ENCODE assay signal across 11 cellular contexts in the genomic region with DNA sequence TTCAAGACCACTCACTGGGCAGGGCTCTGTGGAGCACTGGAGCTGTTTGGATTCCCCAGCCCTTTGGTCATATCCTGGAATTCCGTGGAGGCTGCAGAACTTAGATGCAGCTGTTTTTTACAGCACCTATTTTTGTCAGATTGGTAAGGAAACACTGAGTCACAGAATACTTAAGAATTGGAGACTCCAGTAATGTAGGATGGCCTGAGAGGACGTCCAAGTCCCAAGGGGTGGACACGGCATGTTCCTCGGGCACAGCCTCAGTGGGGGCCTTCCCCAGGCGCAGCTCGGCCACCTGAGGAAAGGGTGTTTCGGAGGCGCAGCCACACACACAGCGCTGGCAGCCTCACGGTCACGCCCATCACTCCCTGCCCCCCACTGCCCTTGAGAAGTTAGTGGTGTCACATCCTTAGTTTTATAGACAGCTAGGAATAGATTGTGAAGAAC. TPM values are rescaled to one million over a fixed set of nuclear protein-coding genes. Genes with fewer than 3 reads are reported as not detected.
DNase-seq lines count a peak whose midpoint lies in the region; ATAC-seq lines count a peak whose summit lies in the region.
"Had no signal": no experiment of that assay in that cellular context is flagged by ENCODE, and none has a peak within 500 bp of the region (broad histone marks: within the 10 kb centered on the region; RNA-seq: fewer than 3 reads in every experiment).

No MANE protein-coding gene starts in this region.

- H4K8ac ChIP-seq in trophoblast cell (ENCODE audit: low read depth, low read length): peak overlapping the region; percentile 66

- H3K36me3 ChIP-seq in SJCRH30 (peaks cover 15% of the 10 kb centered on the region; the same call in 1 of the 2 replicates), trophoblast cell (ENCODE audit: control insufficient read depth in 1 of 2, insufficient read depth in 2 of 2, low read length in 2 of 2) (peaks cover 9 to 15% of the 10 kb centered on the region in 2 experiments)

- CTCF ChIA-PET in activated naive CD4-positive, alpha-beta T cell treated with anti-CD3 and anti-CD28 coated beads, Interleukin-2, amount 10 ng/mL, durations not matched to agents 7 days and 5 days (lab: Charles Lee): interaction anchor here (0.9 to 1.3 kb wide), 3 partner anchors 14 to 36 kb away, joined by 3 read pairs; no protein-coding TSS in a partner anchor

- H3K79me2 ChIP-seq in trophoblast cell (ENCODE audit: control insufficient read depth, insufficient read depth, low read length, poor library complexity): peaks cover 4% of the 10 kb centered on the region

- H3K4me3 ChIP-seq in SJCRH30 (no peak overlapping the region), trophoblast cell (ENCODE audit: low read depth, low read length) (no peak overlapping the region)

- H3K36me3 Mint-ChIP-seq in activated naive CD4-positive, alpha-beta T cell treated with anti-CD3 and anti-CD28 coated beads, Interleukin-2, amount 10 ng/mL, durations not matched to agents 7 days and 5 days: peaks cover 26% of the 10 kb centered on the region

- peak overlapping the region; percentile 83 for H4K91ac ChIP-seq in trophoblast cell (ENCODE audit: low read depth, low read length)

- peak overlapping the region; percentile 80 for H4K12ac ChIP-seq in trophoblast cell (ENCODE audit: low read depth, low read length)

- H2AK5ac ChIP-seq in trophoblast cell (ENCODE audit: low read length): peak overlapping the region; percentile 94

- H3K27ac ChIP-seq in SJCRH30 (peak overlapping the region; percentile 65), trophoblast cell (ENCODE audit: low read depth, low read length) (peak overlapping the region; percentile 75)

- H3K4me2 ChIP-seq in trophoblast cell (ENCODE audit: low read length): no peak overlapping the region

- peak overlapping the region; percentile 19 for H3K4ac ChIP-seq in trophoblast cell (ENCODE audit: low read depth, low read length)

- peak overlapping the region; percentile 59 for H2BK12ac ChIP-seq in trophoblast cell (ENCODE audit: low read length)

- peak overlapping the region; percentile 53 for H2AFZ ChIP-seq in trophoblast cell (ENCODE audit: insufficient read depth, low read length, poor library complexity)

- DNase-seq in AG20443 (ENCODE audit: low spot score) (peak; percentile 81), SJCRH30 (peak; percentile 85 to 87), fibroblast of peridontal ligament (ENCODE audit: extremely low read depth) (peak; percentile 60), trophoblast cell (peak; percentile 13 to 57), NCI-H2171 treated with DMSO at 0.1 percent for 48 hours (lab: John Stamatoyannopoulos, UW) (no peak)
- DNase-seq in activated naive CD4-positive, alpha-beta T cell treated with anti-CD3 and anti-CD28 coated beads, Interleukin-2, amount 10 ng/mL, durations not matched to agents 7 days and 5 days: no peak
- DNase-seq: NCI-H146, retina had no signal

- H3K23ac ChIP-seq in trophoblast cell (ENCODE audit: low read length): no peak overlapping the region

- H3K9ac ChIP-seq in trophoblast cell (ENCODE audit: low read length): no peak overlapping the region

- H3K79me1 ChIP-seq in trophoblast cell (ENCODE audit: low read length): peaks cover 30% of the 10 kb centered on the region

- no CpG with 5 or more reads among the region's 11 CpGs for WGBS in trophoblast cell (ENCODE audit: extremely low coverage, insufficient coverage, insufficient read length)

- ATAC-seq in GM21717 (IDR thresholded peaks at IDR 0.05; ENCODE audit: unreplicated experiment) (no peak), GM21619 (IDR thresholded peaks at IDR 0.05; ENCODE audit: unreplicated experiment) (no peak)

- H3K9me3 ChIP-seq in SJCRH30 (replicated peaks) (no peaks in the 10 kb centered on the region), trophoblast cell (ENCODE audit: insufficient read depth, low read depth, low read length) (no peaks in the 10 kb centered on the region)

- no peak overlapping the region for H3K27ac Mint-ChIP-seq in activated naive CD4-positive, alpha-beta T cell treated with anti-CD3 and anti-CD28 coated beads, Interleukin-2, amount 10 ng/mL, durations not matched to agents 7 days and 5 days
- H3K27ac Mint-ChIP-seq: activated T-helper 2 cell treated with anti-CD3 and anti-CD28 coated beads, Interferon-gamma antibody, Interleukin-2, Interleukin-4, amounts not matched to agents 10 μg/mL and 5 μg/mL and 100 μg/mL, durations not matched to agents 14 hours and 24 hours and 36 hours had no signal

- no peaks in the 10 kb centered on the region for H3K27me3 Mint-ChIP-seq in activated naive CD4-positive, alpha-beta T cell treated with anti-CD3 and anti-CD28 coated beads, Interleukin-2, amount 10 ng/mL, durations not matched to agents 7 days and 5 days

- peak overlapping the region; percentile 56 for H2BK120ac ChIP-seq in trophoblast cell (ENCODE audit: insufficient read depth, low read length, poor library complexity)

- H3K4me1 ChIP-seq in SJCRH30 (peaks cover 47% of the 10 kb centered on the region), trophoblast cell (ENCODE audit: control insufficient read depth in 1 of 2, insufficient read depth in 2 of 2, low read length in 2 of 2) (peaks cover 36 to 37% of the 10 kb centered on the region in 2 experiments)

- peaks cover 21% of the 10 kb centered on the region for H3K4me1 Mint-ChIP-seq in activated naive CD4-positive, alpha-beta T cell treated with anti-CD3 and anti-CD28 coated beads, Interleukin-2, amount 10 ng/mL, durations not matched to agents 7 days and 5 days

- H3K9me3 Mint-ChIP-seq in activated naive CD4-positive, alpha-beta T cell treated with anti-CD3 and anti-CD28 coated beads, Interleukin-2, amount 10 ng/mL, durations not matched to agents 7 days and 5 days: no peaks in the 10 kb centered on the region
- H3K9me3 Mint-ChIP-seq: activated T-helper 2 cell treated with anti-CD3 and anti-CD28 coated beads, Interferon-gamma antibody, Interleukin-2, Interleukin-4, amounts not matched to agents 10 μg/mL and 5 μg/mL and 100 μg/mL, durations not matched to agents 14 hours and 24 hours and 36 hours had no signal

- H3K4me3 Mint-ChIP-seq in activated naive CD4-positive, alpha-beta T cell treated with anti-CD3 and anti-CD28 coated beads, Interleukin-2, amount 10 ng/mL, durations not matched to agents 7 days and 5 days: no peak overlapping the region

- H3K18ac ChIP-seq in trophoblast cell (ENCODE audit: low read length): peak overlapping the region; percentile 87

- H3K27me3 ChIP-seq in SJCRH30 (no peaks in the 10 kb centered on the region), trophoblast cell (ENCODE audit: insufficient read depth, low read length) (no peaks in the 10 kb centered on the region)

- H2BK5ac ChIP-seq in trophoblast cell (ENCODE audit: low read depth, low read length, poor library complexity): peak overlapping the region; percentile 50

- H3K14ac ChIP-seq in trophoblast cell (ENCODE audit: low read length): peak overlapping the region; percentile 49

RNA-seq across cellular contexts. Expression of a gene that starts 14.8 kb away (rescaled TPM):
- 26.0 and 26.2 TPM in 2 replicates for total RNA-seq in SJCRH30 (2014; rRNA removed; shearing (Covaris generic))
- 0.10 and 0.11 TPM in 2 replicates for polyA plus RNA-seq in trophoblast cell (2013)

RNA-seq across cellular contexts. Expression of a gene that starts 45.6 kb away (rescaled TPM):
- total RNA-seq in SJCRH30 (2014; rRNA removed; shearing (Covaris generic)): 110 and 121 TPM in 2 replicates
- polyA plus RNA-seq in trophoblast cell (2013): 19.4 and 21.6 TPM in 2 replicates

Comparison
In these comparisons a context has a peak if more than half of its experiments do, and no peak if none do; other contexts are left out.
1. DNase-seq: peak in AG20443 (single experiment), SJCRH30 (2 of 2), fibroblast of peridontal ligament (single experiment) and trophoblast cell (2 of 2); none in NCI-H2171 treated with DMSO at 0.1 percent for 48 hours (single experiment) and activated naive CD4-positive, alpha-beta T cell treated with anti-CD3 and anti-CD28 coated beads, Interleukin-2, amount 10 ng/mL, durations not matched to agents 7 days and 5 days (single experiment).